In the genomic region with DNA sequence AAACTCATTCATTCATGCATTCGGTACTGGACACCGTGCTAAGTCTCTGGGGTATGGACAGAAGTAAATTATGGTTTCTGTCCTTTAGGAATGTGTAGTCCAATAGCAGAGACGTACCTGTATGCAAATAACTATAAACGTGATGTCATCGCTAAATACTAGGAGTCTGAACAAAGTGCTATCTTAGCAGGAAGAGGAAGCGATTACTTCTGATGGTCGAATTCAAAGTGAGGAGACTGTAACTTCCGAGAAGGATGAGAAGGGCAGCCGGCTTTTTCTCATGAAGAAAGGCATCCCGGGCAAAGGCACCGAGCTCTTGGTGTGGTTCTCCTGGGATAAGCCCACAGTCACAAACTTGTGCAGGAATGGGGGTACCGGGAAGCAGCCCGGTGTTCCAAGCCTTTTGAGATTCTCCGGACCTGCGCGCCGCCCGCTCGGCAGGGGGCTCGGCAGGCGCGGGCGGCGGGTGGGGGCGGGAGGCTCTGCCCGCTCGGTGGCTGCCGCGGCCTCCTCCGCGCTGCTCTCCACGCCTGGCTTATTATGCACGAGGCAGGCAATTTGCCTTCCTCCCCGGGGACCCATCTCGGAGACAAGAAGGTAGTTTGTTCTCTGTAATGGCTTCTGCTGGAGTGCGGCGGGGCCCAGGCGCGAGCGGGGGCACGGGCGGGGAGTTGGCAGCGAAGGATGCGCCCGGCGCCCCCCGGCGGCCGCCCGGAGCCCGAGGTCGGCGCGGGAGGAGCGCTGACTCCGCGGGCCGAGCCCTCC, we compare ENCODE assay signal across 8 cellular contexts.
DNase-seq lines count a peak whose midpoint lies in the region; ATAC-seq lines count a peak whose summit lies in the region.

No MANE protein-coding gene starts in this region.

- no peak overlapping the region for H3K27ac ChIP-seq in neuronal stem cell (replicated peaks; ENCODE audit: low read length)

- H4K91ac ChIP-seq in neuronal stem cell (ENCODE audit: low read depth, low read length, poor library complexity), result no peak overlapping the region

- no peak for ATAC-seq in HG02973 (IDR thresholded peaks at IDR 0.05; ENCODE audit: unreplicated experiment)
- no peak for ATAC-seq in HG03342 (IDR thresholded peaks at IDR 0.05; ENCODE audit: unreplicated experiment)

- peak overlapping the region; percentile 90 for H3K18ac ChIP-seq in neuronal stem cell (ENCODE audit: low read length)

- no peak overlapping the region for H2AK5ac ChIP-seq in neuronal stem cell (ENCODE audit: low read depth, low read length)

- H3K9me3 ChIP-seq in neuronal stem cell (replicated peaks in 1 of 2; ENCODE audit: control insufficient read depth in 2 of 2, insufficient read depth in 1 of 2, low read depth in 1 of 2, low read length in 2 of 2), result peaks cover 5 to 12% of the 10 kb centered on the region in 2 donors

- no peak overlapping the region for H2BK12ac ChIP-seq in neuronal stem cell (ENCODE audit: low read length)

- H4K8ac ChIP-seq in neuronal stem cell (ENCODE audit: low read depth, low read length), result no peak overlapping the region

- peaks cover 0 to 41% (median 0%) of the 10 kb centered on the region in 3 experiments for H3K27me3 ChIP-seq in neuronal stem cell (ENCODE audit: control insufficient read depth in 3 of 3, insufficient read depth in 3 of 3, low read depth in 1 of 3, low read length in 3 of 3)

- peak overlapping the region; percentile 98 for H2AFZ ChIP-seq in neuronal stem cell (ENCODE audit: low read length)

- H3K14ac ChIP-seq in neuronal stem cell (ENCODE audit: low read length), result no peak overlapping the region

- no CpG with 5 or more reads among the region's 58 CpGs for WGBS in neuronal stem cell (ENCODE audit: extremely low coverage in 2 of 2, insufficient read length in 2 of 2, insufficient replicate concordance in 1 of 2), 2 donors

- no peaks in the 10 kb centered on the region for H3K79me1 ChIP-seq in neuronal stem cell (ENCODE audit: low read depth, low read length)

- no peak overlapping the region for H2BK15ac ChIP-seq in neuronal stem cell (ENCODE audit: low read length)

- no peak overlapping the region for H3K4ac ChIP-seq in neuronal stem cell (ENCODE audit: low read length)

- H2BK120ac ChIP-seq in neuronal stem cell (ENCODE audit: low read depth, low read length), result peak overlapping the region; percentile 53

- no peak overlapping the region for H3K23ac ChIP-seq in neuronal stem cell (ENCODE audit: low read depth, low read length, poor library complexity)

- H3K9ac ChIP-seq in neuronal stem cell (ENCODE audit: low read depth, low read length, poor library complexity), result no peak overlapping the region

- H2BK5ac ChIP-seq in neuronal stem cell (ENCODE audit: low read length), result peak overlapping the region; percentile 67

- DNase-seq in DMS53 (lab: John Stamatoyannopoulos, UW) (peak; percentile 61), NCI-H187 treated with DMSO at 0.1 percent for 48 hours (lab: John Stamatoyannopoulos, UW) (peak; percentile 51), activated T-cell treated with anti-CD3 and anti-CD28 coated beads for 4 hours (peak; percentile 14), foreskin melanocyte (peak; percentile 35), neuronal stem cell (ENCODE audit: low spot score) (peak; percentile 47), A172 (ENCODE audit: low spot score) (no peak)

- peak overlapping the region; percentile 68 for H3K4me2 ChIP-seq in neuronal stem cell (ENCODE audit: insufficient read depth, low read length, poor library complexity, severe bottlenecking)

- peak overlapping the region; percentile 51 to 86 for H3K4me3 ChIP-seq in neuronal stem cell (ENCODE audit: low read length in 2 of 2)

- peaks cover 2 to 6% of the 10 kb centered on the region in 2 donors for H3K4me1 ChIP-seq in neuronal stem cell (ENCODE audit: control insufficient read depth in 2 of 2, insufficient read depth in 1 of 2, low read depth in 1 of 2, low read length in 2 of 2)

- no peaks in the 10 kb centered on the region for H3K36me3 ChIP-seq in neuronal stem cell (replicated peaks in 1 of 2; ENCODE audit: control insufficient read depth in 2 of 2, insufficient read depth in 2 of 2, low read length in 2 of 2)
